20 cellular contexts compared by ENCODE assay signal in the genomic region with DNA sequence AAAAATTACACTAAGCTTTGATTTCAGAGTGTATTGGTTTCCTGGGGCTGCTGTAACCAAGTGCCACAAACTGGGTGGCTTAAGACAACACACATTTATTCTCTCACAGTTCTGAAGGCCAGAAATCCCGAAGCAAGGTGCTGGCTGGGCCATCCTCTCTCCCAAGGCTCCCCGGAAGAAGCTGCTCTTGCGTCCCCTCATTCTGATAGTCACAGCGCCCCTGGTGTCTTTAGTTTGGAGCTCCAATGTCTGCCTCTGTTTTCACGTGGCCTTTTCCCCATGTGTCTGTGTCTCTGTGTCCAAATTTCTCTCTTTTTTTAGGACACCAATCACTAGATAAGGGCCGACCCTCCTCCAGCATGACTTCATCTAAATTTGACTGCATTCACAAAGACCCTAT. TPM values are rescaled to one million over a fixed set of nuclear protein-coding genes. Genes with fewer than 3 reads are reported as not detected.
"Had no signal": no experiment of that assay in that cellular context is flagged by ENCODE, and none has a peak within 500 bp of the region (broad histone marks: within the 10 kb centered on the region; RNA-seq: fewer than 3 reads in every experiment).

No MANE protein-coding gene starts in this region.

- H3K4me1 ChIP-seq: adrenal gland, colonic mucosa, suprapubic skin, transverse colon, uterus had no signal

- H3K4me3 Mint-ChIP-seq: activated naive CD4-positive, alpha-beta T cell treated with anti-CD3 and anti-CD28 coated beads, Interleukin-2, amount 50 U/mL, for 24 hours; nephron progenitor cell; stimulated activated naive CD8-positive, alpha-beta T cell treated with anti-CD3 and anti-CD28 coated beads, Interleukin-15, amount 100 ng/mL, for 72 hours had no signal

- H3K36me3 ChIP-seq: adrenal gland, colonic mucosa, heart left ventricle, left ventricle myocardium inferior, suprapubic skin, transverse colon, uterus had no signal

- H3K27me3 Mint-ChIP-seq: activated naive CD4-positive, alpha-beta T cell treated with anti-CD3 and anti-CD28 coated beads, Interleukin-2, amount 50 U/mL, for 24 hours; stimulated activated naive CD8-positive, alpha-beta T cell treated with anti-CD3 and anti-CD28 coated beads, Interleukin-15, amount 100 ng/mL, for 72 hours had no signal

- H3K9me3 ChIP-seq: colonic mucosa, transverse colon, uterus had no signal

- H3K4me3 ChIP-seq: adrenal gland, body of pancreas, colonic mucosa, heart left ventricle, left ventricle myocardium inferior, suprapubic skin, transverse colon, uterus had no signal

- ATAC-seq: body of pancreas; heart left ventricle; stimulated activated naive CD8-positive, alpha-beta T cell treated with anti-CD3 and anti-CD28 coated beads, Interleukin-15, amount 100 ng/mL, for 72 hours had no signal

- H3K27ac Mint-ChIP-seq: activated naive CD4-positive, alpha-beta T cell treated with anti-CD3 and anti-CD28 coated beads, Interleukin-2, amount 50 U/mL, for 24 hours; nephron progenitor cell; stimulated activated naive CD8-positive, alpha-beta T cell treated with anti-CD3 and anti-CD28 coated beads, Interleukin-15, amount 100 ng/mL, for 72 hours had no signal

- H3K27me3 ChIP-seq: adrenal gland, body of pancreas, colonic mucosa, heart left ventricle, suprapubic skin, transverse colon, uterus had no signal

- DNase-seq: activated CD4-positive, alpha-beta T cell treated with anti-CD3 and anti-CD28 coated beads for 1 hour; activated CD4-positive, alpha-beta T cell treated with anti-CD3 and anti-CD28 coated beads, Interleukin-2, amount 50 U/mL, for 4 hours; activated gamma-delta T cell; adrenal gland; body of pancreas; caudate nucleus; colonic mucosa; heart left ventricle; left ventricle myocardium inferior; nephron progenitor cell; retina; stimulated activated naive CD8-positive, alpha-beta T cell treated with anti-CD3 and anti-CD28 coated beads, Interleukin-15, amount 100 ng/mL, for 72 hours; T-helper 1 cell; T1000; transverse colon; uterus had no signal

- H3K27ac ChIP-seq: adrenal gland, body of pancreas, colonic mucosa, heart left ventricle, left ventricle myocardium inferior, suprapubic skin, transverse colon, uterus had no signal

- H3K4me1 Mint-ChIP-seq: activated naive CD4-positive, alpha-beta T cell treated with anti-CD3 and anti-CD28 coated beads, Interleukin-2, amount 50 U/mL, for 24 hours; stimulated activated naive CD8-positive, alpha-beta T cell treated with anti-CD3 and anti-CD28 coated beads, Interleukin-15, amount 100 ng/mL, for 72 hours had no signal

- FAIRE-seq: frontal cortex had no signal

- H3K9me3 Mint-ChIP-seq: activated naive CD4-positive, alpha-beta T cell treated with anti-CD3 and anti-CD28 coated beads, Interleukin-2, amount 50 U/mL, for 24 hours had no signal

RNA-seq across cellular contexts. Expression of gene ROPN1L, which starts 56.7 kb away (rescaled TPM):
- total RNA-seq: colonic mucosa, skeletal muscle tissue had no signal
